1 cellular context compared by ENCODE assay signal in genomic region chr20:49282584-49283171, GRCh38.
TF ChIP-seq lines count a peak whose summit lies in the region.

No MANE protein-coding gene starts in this region.

TF ChIP-seq in K562, 482 proteins besides CTCF, POLR2A, EP300 and RAD21 (continued from another document):
- peak; percentile 48; the same call in 1 of the 2 replicates for TF ChIP-seq ARID4B (CRISPR knock-in tag; IDR thresholded peaks at IDR 0.05)
- 0 out of 4 replicates have a peak, but pooled peaks of 1 of the 2 experiments have one; percentile 6 for TF ChIP-seq TBL1XR1 (IDR thresholded peaks at IDR 0.05; ENCODE audit: low read length in 2 of 2)
- no peak for TF ChIP-seq ZNF175 (CRISPR knock-in tag; IDR thresholded peaks at IDR 0.05; ENCODE audit: low read depth)
- 0 out of 2 replicates have a peak, but pooled peaks have one; percentile 22 for TF ChIP-seq PTBP1 (IDR thresholded peaks at IDR 0.05; ENCODE audit: low read depth, low read length)
- TF ChIP-seq BCLAF1 (IDR thresholded peaks at IDR 0.05; ENCODE audit: borderline replicate concordance in 1 of 2, control insufficient read depth in 1 of 2, low read depth in 2 of 2, low read length in 1 of 2) = peak in 1 of 2 experiments; percentile 57; a peak in 2 of 4 replicates
- no peak for TF ChIP-seq CBFA2T3 (IDR thresholded peaks at IDR 0.05)
- TF ChIP-seq ZNF644 (tag; IDR thresholded peaks at IDR 0.05; ENCODE audit: low read depth) = no peak
- TF ChIP-seq CC2D1A (IDR thresholded peaks at IDR 0.05) = no peak
- 0 out of 2 replicates have a peak, but pooled peaks have one; percentile 12 for TF ChIP-seq MYC (IDR thresholded peaks at IDR 0.05; ENCODE audit: low read depth, low read length)
- TF ChIP-seq MYC (CRISPR knock-in tag; IDR thresholded peaks at IDR 0.05; ENCODE audit: borderline replicate concordance, low read depth) = no peak
- TF ChIP-seq MNT (conservative IDR thresholded peaks at IDR 0.05) = peak; percentile 54 to 62
- peak in 1 of 2 experiments; percentile 23; a peak in 2 of 4 replicates for TF ChIP-seq SIN3A (IDR thresholded peaks at IDR 0.05; ENCODE audit: borderline replicate concordance in 2 of 2, control insufficient read depth in 1 of 2, low read depth in 2 of 2, low read length in 2 of 2)
